Comparison of ENCODE assay signal across 8 cellular contexts in genomic region chr20:45036044-45036755, GRCh38.
DNase-seq lines count a peak whose midpoint lies in the region; ATAC-seq, FAIRE-seq and TF ChIP-seq lines count a peak whose summit lies in the region.

No MANE protein-coding gene starts in this region.

- H3K4me3 ChIP-seq in SU-DHL-6 (ENCODE audit: insufficient read depth, low read length, poor library complexity, severe bottlenecking) (no peak overlapping the region), esophagus muscularis mucosa (no peak overlapping the region)

- peaks cover 40% of the 10 kb centered on the region for H3K36me3 Mint-ChIP-seq in central memory CD8-positive, alpha-beta T cell (ENCODE audit: insufficient read depth)

- H3F3A ChIP-seq in SU-DHL-6 (ENCODE audit: insufficient read depth): peaks cover 73% of the 10 kb centered on the region

- intact Hi-C loops in esophagus muscularis mucosa (cut with DNase I): no loop called here

- TF ChIP-seq POLR2A in H54 (IDR thresholded peaks at IDR 0.05; ENCODE audit: low read depth, low read length) (no peak), esophagus muscularis mucosa (IDR thresholded peaks at IDR 0.05; ENCODE audit: low read depth) (no peak)

- peaks cover 79% of the 10 kb centered on the region for H3K79me2 ChIP-seq in SU-DHL-6 (ENCODE audit: insufficient read depth, low read length)

- H3K27me3 Mint-ChIP-seq in central memory CD8-positive, alpha-beta T cell: no peaks in the 10 kb centered on the region

- H3K9me3 ChIP-seq in SU-DHL-6 (ENCODE audit: insufficient read depth, low read length): no peaks in the 10 kb centered on the region
- no peaks in the 10 kb centered on the region for H3K9me3 ChIP-seq in esophagus muscularis mucosa

- H3K27ac ChIP-seq in SU-DHL-6 (ENCODE audit: low read depth, low read length) (peak overlapping the region; percentile 84), esophagus muscularis mucosa (replicated peaks in 1 of 4) (no peak overlapping the region)

- TF ChIP-seq CTCF in SU-DHL-6 (IDR thresholded peaks at IDR 0.05; ENCODE audit: insufficient read depth, low read length, poor library complexity, severe bottlenecking) (no peak), esophagus muscularis mucosa (IDR thresholded peaks at IDR 0.05) (no peak)

- H4K20me1 ChIP-seq in SU-DHL-6 (ENCODE audit: low read depth, low read length): no peaks in the 10 kb centered on the region

- peak overlapping the region; percentile 32 for H3K27ac Mint-ChIP-seq in central memory CD8-positive, alpha-beta T cell (ENCODE audit: low read depth)

- 91% methylated on average over 10 of the region's 10 CpGs for WGBS in esophagus muscularis mucosa

- no peak for DNase-seq in H54 (ENCODE audit: insufficient read length, low spot score)
- DNase-seq in central memory CD8-positive, alpha-beta T cell (ENCODE audit: low spot score in 2 of 2): no peak
- DNase-seq in stimulated activated CD4-positive, alpha-beta T cell treated with anti-CD3 and anti-CD28 coated beads, Interleukin-15, amount 100 ng/mL, for 48 hours (ENCODE audit: low read depth in 2 of 2): peak; percentile 43 to 47
- no peak for DNase-seq in NCI-H1694 treated with DMSO at 0.1 percent for 48 hours (lab: John Stamatoyannopoulos, UW)
- DNase-seq in esophagus muscularis mucosa (ENCODE audit: extremely low spot score): no peak
- no peak for DNase-seq in NCI-H2171 treated with DMSO at 0.1 percent for 48 hours (lab: John Stamatoyannopoulos, UW)

- FAIRE-seq in H54 (lab: Jason Lieb, UNC): peak; percentile 91

- H3K4me3 Mint-ChIP-seq in central memory CD8-positive, alpha-beta T cell: no peak overlapping the region

- H3K9ac ChIP-seq in SU-DHL-6 (ENCODE audit: low read length): no peak overlapping the region

- H3K4me1 ChIP-seq in esophagus muscularis mucosa: peaks cover 5 to 37% (median 31%) of the 10 kb centered on the region in 4 donors

- no peak for ATAC-seq in central memory CD8-positive, alpha-beta T cell (replicated peaks; ENCODE audit: extremely low read depth, poor library complexity, severe bottlenecking)
- no peak for ATAC-seq in HG02588 (IDR thresholded peaks at IDR 0.05; ENCODE audit: unreplicated experiment)

- H3K36me3 ChIP-seq in SU-DHL-6 (ENCODE audit: low read length) (peaks cover 29% of the 10 kb centered on the region), esophagus muscularis mucosa (peaks cover 0 to 12% (median 0%) of the 10 kb centered on the region in 4 donors)

- no peaks in the 10 kb centered on the region for H3K9me2 ChIP-seq in SU-DHL-6 (replicated peaks; ENCODE audit: insufficient read depth, low read length)

- H3K4me2 ChIP-seq in SU-DHL-6 (ENCODE audit: low read depth, low read length, poor library complexity, severe bottlenecking): peak overlapping the region; percentile 53

- H2AFZ ChIP-seq in SU-DHL-6 (ENCODE audit: low read depth, low read length, severe bottlenecking): no peak overlapping the region

- TF ChIP-seq EP300 in esophagus muscularis mucosa (IDR thresholded peaks at IDR 0.05): no peak

- H3K4me1 Mint-ChIP-seq in central memory CD8-positive, alpha-beta T cell: peaks cover 82% of the 10 kb centered on the region

- no peaks in the 10 kb centered on the region for H3K9me3 Mint-ChIP-seq in central memory CD8-positive, alpha-beta T cell

- H3K27me3 ChIP-seq in SU-DHL-6 (ENCODE audit: low read length) (no peaks in the 10 kb centered on the region), esophagus muscularis mucosa (no peaks in the 10 kb centered on the region)

Comparison
In these comparisons a context has a peak if more than half of its experiments do, and no peak if none do; other contexts are left out.
1. DNase-seq: peak in stimulated activated CD4-positive, alpha-beta T cell treated with anti-CD3 and anti-CD28 coated beads, Interleukin-15, amount 100 ng/mL, for 48 hours (2 of 2); none in H54 (single experiment), central memory CD8-positive, alpha-beta T cell (0 of 2), NCI-H1694 treated with DMSO at 0.1 percent for 48 hours (single experiment), esophagus muscularis mucosa (single experiment) and NCI-H2171 treated with DMSO at 0.1 percent for 48 hours (single experiment).